8 cellular contexts compared by ENCODE assay signal in the genomic region with DNA sequence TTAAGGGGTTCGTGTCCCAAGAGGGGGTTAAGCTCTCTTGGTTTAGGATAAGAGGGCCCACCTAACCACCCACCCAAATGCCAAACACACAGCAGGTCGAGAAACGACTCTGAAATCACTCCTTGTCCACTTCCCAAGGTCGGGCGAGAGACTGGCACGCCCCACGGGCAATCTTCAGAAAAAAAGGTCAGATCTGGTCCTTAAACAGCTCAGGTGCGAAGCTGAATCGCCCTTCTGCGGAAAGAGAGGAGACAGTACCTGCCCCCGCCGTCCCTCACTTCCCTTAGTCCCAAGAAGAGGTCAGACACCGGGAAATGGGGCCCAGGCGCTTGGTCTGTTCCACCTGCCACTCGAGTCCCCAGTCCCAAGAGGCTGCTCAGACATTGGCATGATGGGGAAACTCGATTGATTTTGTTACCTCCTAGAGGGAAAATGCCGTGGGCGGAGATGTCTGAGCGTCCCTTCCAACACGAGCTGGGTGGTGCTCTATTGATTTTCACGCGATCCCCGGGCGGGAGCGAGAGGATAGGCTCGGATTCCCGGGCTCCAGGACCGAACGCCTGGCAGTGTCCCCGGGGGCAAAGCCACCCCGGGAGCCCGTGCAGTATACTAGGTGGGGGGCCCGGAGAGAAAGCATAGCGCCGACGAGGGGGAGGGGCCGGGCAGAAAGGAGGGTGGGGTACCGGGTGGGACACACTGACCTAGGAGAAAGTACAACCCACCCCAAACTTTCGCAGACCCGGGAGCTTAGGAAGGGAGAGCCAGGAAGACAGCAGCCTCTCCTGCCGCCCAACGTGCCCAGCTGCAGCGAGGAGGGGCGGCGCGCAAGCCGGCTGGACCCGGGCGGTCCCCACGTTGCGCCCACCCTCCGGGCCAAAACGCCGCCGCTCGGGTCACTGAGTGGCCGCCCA. TPM values are rescaled to one million over a fixed set of nuclear protein-coding genes. Genes with fewer than 3 reads are reported as not detected.
DNase-seq lines count a peak whose midpoint lies in the region; ATAC-seq, FAIRE-seq and TF ChIP-seq lines count a peak whose summit lies in the region.

No MANE protein-coding gene starts in this region.

- H3K14ac ChIP-seq in mesenchymal stem cell (ENCODE audit: low read length in 2 of 2) = no peak overlapping the region

- peak overlapping the region; percentile 49 for H3K9ac ChIP-seq in mesenchymal stem cell (ENCODE audit: low read length)

- WGBS in A549 (ENCODE audit: missing lambda C conversion rate) = 0% methylated on average over 9 of the region's 57 CpGs
- WGBS in mesenchymal stem cell = 2% methylated on average over 47 of the region's 57 CpGs

- no peak for FAIRE-seq in A549 (lab: Jason Lieb, UNC)

- H2BK12ac ChIP-seq in mesenchymal stem cell (ENCODE audit: low read length in 2 of 2) = no peak overlapping the region

- peak overlapping the region; percentile 74 for H3K4me3 ChIP-seq in A549
- H3K4me3 ChIP-seq in PC-9 = peak overlapping the region; percentile 87
- H3K4me3 ChIP-seq in dorsolateral prefrontal cortex = peak overlapping the region; percentile 41 to 84 (median 69)
- peak overlapping the region; percentile 58 to 77 for H3K4me3 ChIP-seq in mesenchymal stem cell (ENCODE audit: insufficient read depth in 1 of 2, low read depth in 1 of 2, low read length in 2 of 2)
- H3K4me3 ChIP-seq in vagina = peak overlapping the region; percentile 62 to 71

- H3K27ac ChIP-seq in A549 (peak overlapping the region; percentile 67 to 82), PC-9 (no peak overlapping the region), dorsolateral prefrontal cortex (peak overlapping the region in 29 of 59 donors; percentile 28 to 78 (median 63)), mesenchymal stem cell (ENCODE audit: low read length, poor library complexity, severe bottlenecking) (no peak overlapping the region), vagina (peak overlapping the region; percentile 53)

- peak; percentile 65 to 68 for ATAC-seq in A549
- peak; percentile 2 for ATAC-seq in GM19351 (IDR thresholded peaks at IDR 0.05; ENCODE audit: unreplicated experiment)
- ATAC-seq in HG03159 (IDR thresholded peaks at IDR 0.05; ENCODE audit: unreplicated experiment) = no peak

- intact Hi-C loops in PC-9 (cut with micrococcal nuclease; ENCODE audit: unreplicated experiment) = loop anchor here (2.0 to 5.0 kb wide), 5 partner anchors 605 to 957 kb away; no protein-coding TSS in a partner anchor
- intact Hi-C loops in dorsolateral prefrontal cortex (cut with DNase I) = loop anchor here in 1 of 2 donors (2.0 to 10.0 kb wide), 2 partner anchors 657 to 737 kb away; no protein-coding TSS in a partner anchor
- intact Hi-C loops in vagina (cut with DNase I) = loop anchor here (10.0 kb wide), 1 partner anchor 657 kb away; no protein-coding TSS in a partner anchor

- 0 out of 3 replicates have a peak, but pooled peaks cover 5% of the 10 kb centered on the region for H3K4me1 ChIP-seq in A549
- H3K4me1 ChIP-seq in PC-9 (replicated peaks; ENCODE audit: insufficient read depth) = peaks cover 6% of the 10 kb centered on the region; the same call in 1 of the 2 replicates
- H3K4me1 ChIP-seq in mesenchymal stem cell (ENCODE audit: control insufficient read depth, insufficient read depth, low read depth, low read length) = peaks cover 17% of the 10 kb centered on the region
- H3K4me1 ChIP-seq in vagina = peaks cover 20% of the 10 kb centered on the region

- no peaks in the 10 kb centered on the region for H3K79me2 ChIP-seq in PC-9 (ENCODE audit: low read depth)

- no peak overlapping the region for H4K91ac ChIP-seq in mesenchymal stem cell (ENCODE audit: low read length)

- no TSS peak for BruUV-seq in PC-9 (replicated peaks; lab: Mats Ljungman, UMichigan)

- H2AK5ac ChIP-seq in mesenchymal stem cell (ENCODE audit: low read length, severe bottlenecking) = no peak overlapping the region

- H2AFZ ChIP-seq in PC-9 (peak overlapping the region; percentile 96), mesenchymal stem cell (ENCODE audit: low read depth, low read length) (peak overlapping the region; percentile 10)

- H3K4ac ChIP-seq in mesenchymal stem cell (ENCODE audit: low read depth in 1 of 2, low read length in 2 of 2) = peak overlapping the region in 1 of 2 experiments; percentile 59

- no peaks in the 10 kb centered on the region for H4K20me1 ChIP-seq in PC-9 (ENCODE audit: insufficient read depth)

- TF ChIP-seq CTCF in A549 (IDR thresholded peaks at IDR 0.05) (no peak), PC-9 (conservative IDR thresholded peaks at IDR 0.05) (no peak), dorsolateral prefrontal cortex (IDR thresholded peaks at IDR 0.05 in 54 of 56, conservative IDR thresholded peaks at IDR 0.05 in 2 of 56; ENCODE audit: low read depth in 1 of 56, partially characterized antibody in 56 of 56) (no peak), vagina (IDR thresholded peaks at IDR 0.05) (no peak)

- no peaks in the 10 kb centered on the region for H3K9me3 ChIP-seq in A549
- no peaks in the 10 kb centered on the region for H3K9me3 ChIP-seq in PC-9 (ENCODE audit: insufficient read depth, low read depth)
- H3K9me3 ChIP-seq in mesenchymal stem cell (ENCODE audit: control insufficient read depth, low read length) = no peaks in the 10 kb centered on the region
- H3K9me3 ChIP-seq in vagina = no peaks in the 10 kb centered on the region

- H3F3A ChIP-seq in PC-9 (ENCODE audit: insufficient read depth, low read depth) = no peaks in the 10 kb centered on the region

- H3K18ac ChIP-seq in mesenchymal stem cell (ENCODE audit: low read depth in 1 of 2, low read length in 2 of 2) = peak overlapping the region; percentile 58 to 86

- H3K79me1 ChIP-seq in mesenchymal stem cell (replicated peaks; ENCODE audit: low read length, poor library complexity, severe bottlenecking) = no peaks in the 10 kb centered on the region

- H3K36me3 ChIP-seq in PC-9 (ENCODE audit: low read depth) (no peaks in the 10 kb centered on the region), mesenchymal stem cell (ENCODE audit: control insufficient read depth in 1 of 2, insufficient read depth in 2 of 2, low read depth in 1 of 2, low read length in 2 of 2) (no peaks in the 10 kb centered on the region), vagina (no peaks in the 10 kb centered on the region)

- peak overlapping the region; percentile 96 for H3K4me2 ChIP-seq in A549
- H3K4me2 ChIP-seq in PC-9 = peak overlapping the region; percentile 96
- peak overlapping the region; percentile 76 for H3K4me2 ChIP-seq in mesenchymal stem cell (ENCODE audit: low read length, poor library complexity, severe bottlenecking)

- no peak for TF ChIP-seq EP300 in A549 (IDR thresholded peaks at IDR 0.05)

- peak; percentile 12 to 20 for DNase-seq in A549 (ENCODE audit: low read depth in 1 of 2, low spot score in 1 of 2)
- DNase-seq in PC-9 = peak in 1 of 2 experiments; percentile 9
- DNase-seq in dorsolateral prefrontal cortex = peak in 2 of 10 donors; percentile 16 to 42
- DNase-seq in mesenchymal stem cell = peak; percentile 45
- no peak for DNase-seq in vagina (ENCODE audit: extremely low spot score in 2 of 2)
- no peak for DNase-seq in GM19238 (ENCODE audit: insufficient read length, low spot score)

- peak overlapping the region; percentile 46 for H2BK15ac ChIP-seq in mesenchymal stem cell (ENCODE audit: low read depth, poor library complexity, severe bottlenecking)

- CTCF ChIA-PET in A549 (lab: Yijun Ruan, JAX) (interaction anchor here (0.7 to 4.3 kb wide), 33 partner anchors 10 to 962 kb away, joined by 3 to 46 read pairs (median 4); no protein-coding TSS in a partner anchor), PC-9 (lab: Charles Lee) (interaction anchor here (0.6 to 0.9 kb wide), 6 partner anchors 140 to 744 kb away, joined by 3 to 6 read pairs (median 3); no protein-coding TSS in a partner anchor)

- TF ChIP-seq RAD21 in A549 (conservative IDR thresholded peaks at IDR 0.05 in 1 of 2, IDR thresholded peaks at IDR 0.05 in 1 of 2) = no peak

- TF ChIP-seq POLR2A in A549 (IDR thresholded peaks at IDR 0.05; ENCODE audit: low read length) (no peak), vagina (IDR thresholded peaks at IDR 0.05) (no peak)

- H3K9me2 ChIP-seq in PC-9 (ENCODE audit: insufficient read depth) = no peaks in the 10 kb centered on the region

- H3K27me3 ChIP-seq in PC-9 (ENCODE audit: insufficient read depth, low read depth) = no peaks in the 10 kb centered on the region
- peaks cover 0 to 23% (median 2%) of the 10 kb centered on the region in 45 donors for H3K27me3 ChIP-seq in dorsolateral prefrontal cortex
- peaks cover 0 to 54% of the 10 kb centered on the region in 2 experiments for H3K27me3 ChIP-seq in mesenchymal stem cell (ENCODE audit: control insufficient read depth in 1 of 2, insufficient read depth in 1 of 2, low read length in 2 of 2)
- H3K27me3 ChIP-seq in vagina = no peaks in the 10 kb centered on the region

- no peak overlapping the region for H2BK120ac ChIP-seq in mesenchymal stem cell (ENCODE audit: low read depth, low read length)

- POLR2A ChIA-PET in A549 (lab: Yijun Ruan, JAX) = no interaction called here
- POLR2A ChIA-PET in PC-9 (lab: Charles Lee; ENCODE audit: unreplicated experiment) = interaction anchor here (0.6 kb wide), 2 partner anchors 359 to 393 kb away, joined by 5 read pairs; no protein-coding TSS in a partner anchor

- H3K23ac ChIP-seq in mesenchymal stem cell (ENCODE audit: low read length in 2 of 2) = no peak overlapping the region

- no peak overlapping the region for H2BK5ac ChIP-seq in mesenchymal stem cell (ENCODE audit: low read depth, low read length, poor library complexity, severe bottlenecking)

- peak overlapping the region; percentile 80 for H4K8ac ChIP-seq in mesenchymal stem cell (ENCODE audit: low read length)

TF ChIP-seq in A549, 52 proteins besides CTCF, POLR2A, EP300 and RAD21:
- no peak for TF ChIP-seq SREBF2 (IDR thresholded peaks at IDR 0.05)

RNA-seq across cellular contexts. Expression of a gene that starts 1.1 kb away (rescaled TPM):
- polyA plus RNA-seq in A549 (2011; rRNA removed) (1.5 and 2.0 TPM in 2 replicates), A549 (2017; fragmentation: RNase III; extraction: RNeasy Plus Mini Kit Qiagen cat#74134 plus additional on column Dnase treatment) (0.67 to 0.91 TPM (median 0.79 TPM) in 3 replicates)
- 0.17 and 0.29 TPM in 2 replicates for polyA plus RNA-seq in A549 (2012; cell fraction: cytosol; rRNA removed)
- polyA plus RNA-seq in A549 (2012; cell fraction: nucleus; rRNA removed) = 0.10 and 0.21 TPM in 2 replicates
- polyA minus RNA-seq in A549 (2011; rRNA and poly(A)+ RNA removed) = 1.5 and 1.7 TPM in 2 replicates
- total RNA-seq in PC-9 (2021) (1.2 and 2.0 TPM in 2 replicates), dorsolateral prefrontal cortex (1 to 10 TPM; 1.1 to 7.4 (median 2.9) TPM), vagina (3.2 TPM)
- 1.8 TPM for polyA plus RNA-seq in mesenchymal stem cell (2013, experiment 1 of 2)
- polyA plus RNA-seq in mesenchymal stem cell (2013, experiment 2 of 2) = 1.9 TPM

Comparison
In these comparisons a context has a peak if more than half of its experiments do, and no peak if none do; other contexts are left out.
1. DNase-seq: peak in A549 (2 of 2) and mesenchymal stem cell (single experiment); none in vagina (0 of 2) and GM19238 (single experiment).
2. H3K27ac ChIP-seq: peak in A549 (2 of 2) and vagina (single experiment); none in PC-9 (single experiment) and mesenchymal stem cell (single experiment).
3. Peak in every context shown above with its lines, with median percentiles within 50 percentile points of each other: H3K4me2 ChIP-seq and H3K4me3 ChIP-seq.